In genomic region chr1:109466440-109467300, GRCh38 we compare ENCODE assay signal across 1 cellular context.
A peak's percentile ranks its signal among the peaks of the same experiment; 100 is the strongest.
TF ChIP-seq lines count a peak whose summit lies in the region.

SYPL2 (plus strand) TSS chr1:109466546; CDS start chr1:109466844, 298 bp downstream.

TF ChIP-seq in H1, 55 proteins besides CTCF, POLR2A, EP300 and RAD21 (continued from another document):
- TF ChIP-seq ATF3 (IDR thresholded peaks at IDR 0.05; ENCODE audit: insufficient read depth, low read depth, low read length): peak; percentile 52; the same call in 1 of the 2 replicates
- TF ChIP-seq FOSL1 (IDR thresholded peaks at IDR 0.05; ENCODE audit: insufficient read depth, low read depth, low read length): no peak
- peak; percentile 82 for TF ChIP-seq MAX (IDR thresholded peaks at IDR 0.05)
- no peak for TF ChIP-seq KDM5A (IDR thresholded peaks at IDR 0.05; ENCODE audit: low read length)
- no peak for TF ChIP-seq NANOG (IDR thresholded peaks at IDR 0.05; ENCODE audit: insufficient read depth, low read depth, low read length, poor library complexity, severe bottlenecking)
- TF ChIP-seq SP1 (IDR thresholded peaks at IDR 0.05; ENCODE audit: low read depth, low read length): no peak
- no peak for TF ChIP-seq MAFK (IDR thresholded peaks at IDR 0.05; ENCODE audit: low read depth, low read length)
- TF ChIP-seq TAF1 (IDR thresholded peaks at IDR 0.05; ENCODE audit: low read depth, low read length): 0 out of 2 replicates have a peak, but pooled peaks have one; percentile 8
- no peak for TF ChIP-seq SP4 (IDR thresholded peaks at IDR 0.05; ENCODE audit: low read length)
- TF ChIP-seq GABPA (IDR thresholded peaks at IDR 0.05; ENCODE audit: borderline replicate concordance, insufficient read depth, low read length): no peak
- TF ChIP-seq USF2 (IDR thresholded peaks at IDR 0.05; ENCODE audit: low read length): peak; percentile 71
- TF ChIP-seq CREB1 (IDR thresholded peaks at IDR 0.05): no peak
- no peak for TF ChIP-seq CBX5 (IDR thresholded peaks at IDR 0.05; ENCODE audit: low read depth, low read length)
- TF ChIP-seq ATF2 (IDR thresholded peaks at IDR 0.05; ENCODE audit: low read length): no peak
- no peak for TF ChIP-seq TCF12 (IDR thresholded peaks at IDR 0.05; ENCODE audit: low read depth, low read length)
- TF ChIP-seq HDAC2 (IDR thresholded peaks at IDR 0.05; ENCODE audit: borderline replicate concordance in 1 of 2, low read depth in 2 of 2, low read length in 2 of 2): no peak
- peak; percentile 52 for TF ChIP-seq E2F6 (IDR thresholded peaks at IDR 0.05)
- TF ChIP-seq BACH1 (IDR thresholded peaks at IDR 0.05; ENCODE audit: low read length): 0 out of 2 replicates have a peak, but pooled peaks have one; percentile 11
- peak; percentile 39 for TF ChIP-seq TAF7 (optimal IDR thresholded peaks at IDR 0.05; ENCODE audit: borderline replicate concordance, low read depth, low read length)
- TF ChIP-seq CEBPB (IDR thresholded peaks at IDR 0.05; ENCODE audit: low read depth, low read length): no peak
- no peak for TF ChIP-seq SP2 (IDR thresholded peaks at IDR 0.05; ENCODE audit: low read length)
- peak; percentile 54 for TF ChIP-seq EZH2 (IDR thresholded peaks at IDR 0.05; ENCODE audit: low read depth, low read length, severe bottlenecking)
- no peak for TF ChIP-seq BRCA1 (IDR thresholded peaks at IDR 0.05; ENCODE audit: low read depth, low read length)
- TF ChIP-seq CTBP2 (IDR thresholded peaks at IDR 0.05; ENCODE audit: borderline replicate concordance, insufficient read depth, insufficient read length, low read length): no peak
- TF ChIP-seq HDAC6 (IDR thresholded peaks at IDR 0.05; ENCODE audit: low read depth, low read length): no peak
- TF ChIP-seq TBP (IDR thresholded peaks at IDR 0.05; ENCODE audit: low read depth, low read length): no peak
- TF ChIP-seq KDM4A (IDR thresholded peaks at IDR 0.05; ENCODE audit: low read depth, low read length, severe bottlenecking): peak; percentile 72
- 0 out of 2 replicates have a peak, but pooled peaks have one; percentile 35 for TF ChIP-seq PHF8 (conservative IDR thresholded peaks at IDR 0.05; ENCODE audit: low read depth, low read length)
- TF ChIP-seq CHD7 (IDR thresholded peaks at IDR 0.05; ENCODE audit: insufficient replicate concordance, low read length): no peak
- no peak for TF ChIP-seq GTF2F1 (IDR thresholded peaks at IDR 0.05; ENCODE audit: borderline replicate concordance, low read depth, low read length)
- peak; percentile 80 for TF ChIP-seq ASH2L (IDR thresholded peaks at IDR 0.05; ENCODE audit: low read length)
